In genomic region chr6:155268088-155268867, GRCh38 we compare ENCODE assay signal across 9 cellular contexts. TPM values are rescaled to one million over a fixed set of nuclear protein-coding genes. Genes with fewer than 3 reads are reported as not detected.
DNase-seq lines count a peak whose midpoint lies in the region; ATAC-seq and TF ChIP-seq lines count a peak whose summit lies in the region.
"Not testable (repeated sequence)": the region's sequence is repeated elsewhere in the genome, so short reads cannot be mapped to it uniquely, and the experiment has no call there.
"Had no signal": no experiment of that assay in that cellular context is flagged by ENCODE, and none has a peak within 500 bp of the region (broad histone marks: within the 10 kb centered on the region; RNA-seq: fewer than 3 reads in every experiment).

No MANE protein-coding gene starts in this region.

- H3K4me2 ChIP-seq in GM23248 (ENCODE audit: unreplicated experiment) = not testable (repeated sequence)

- H3K36me3 Mint-ChIP-seq in activated naive CD4-positive, alpha-beta T cell treated with anti-CD3 and anti-CD28 coated beads for 36 hours (ENCODE audit: low read depth) = peaks cover 18% of the 10 kb centered on the region

- not testable (repeated sequence) for H3K9me3 Mint-ChIP-seq in activated naive CD4-positive, alpha-beta T cell treated with anti-CD3 and anti-CD28 coated beads for 36 hours; stimulated activated naive CD8-positive, alpha-beta T cell treated with anti-CD3 and anti-CD28 coated beads, Interleukin-15, amount 100 ng/mL, for 72 hours

- H3K4me1 ChIP-seq in GM23248 (ENCODE audit: insufficient read depth) (peaks cover 19% of the 10 kb centered on the region), esophagus muscularis mucosa (peaks cover 17 to 22% (median 18%) of the 10 kb centered on the region in 4 donors)
- H3K4me1 ChIP-seq in left lung = not testable (repeated sequence)

- H3K4me3 ChIP-seq in GM23248, esophagus muscularis mucosa, left lung: not testable (repeated sequence)

- not testable (repeated sequence) for H3K27me3 Mint-ChIP-seq in activated naive CD4-positive, alpha-beta T cell treated with anti-CD3 and anti-CD28 coated beads for 36 hours (ENCODE audit: low read depth); stimulated activated naive CD8-positive, alpha-beta T cell treated with anti-CD3 and anti-CD28 coated beads, Interleukin-15, amount 100 ng/mL, for 72 hours

- H3K27ac ChIP-seq in GM23248, left lung: not testable (repeated sequence)
- peak overlapping the region in 2 of 4 donors; percentile 5 to 56 for H3K27ac ChIP-seq in esophagus muscularis mucosa (replicated peaks in 1 of 4)

- H3K27ac Mint-ChIP-seq in activated naive CD4-positive, alpha-beta T cell treated with anti-CD3 and anti-CD28 coated beads for 36 hours; stimulated activated naive CD8-positive, alpha-beta T cell treated with anti-CD3 and anti-CD28 coated beads, Interleukin-15, amount 100 ng/mL, for 72 hours: not testable (repeated sequence)

- H3K27me3 ChIP-seq in GM23248 (replicated peaks; ENCODE audit: insufficient read depth); esophagus muscularis mucosa; left lung: not testable (repeated sequence)

- H3K9me3 ChIP-seq in GM23248 (ENCODE audit: low read depth); esophagus muscularis mucosa; left lung: not testable (repeated sequence)

- 93 to 94% methylated on average over 5 of the region's 5 CpGs for WGBS in GM23248 (ENCODE audit: low coverage in 1 of 2, low lambda C conversion rate in 2 of 2, missing lambda C conversion rate in 2 of 2), 2 experiments
- 100% methylated on average over 3 of the region's 5 CpGs for WGBS in esophagus muscularis mucosa

- not testable (repeated sequence) for TF ChIP-seq EP300 in esophagus muscularis mucosa (IDR thresholded peaks at IDR 0.05)

- peak; percentile 15 for DNase-seq in Caki2 (ENCODE audit: low read depth)
- DNase-seq in GM23248 = peak; percentile 59
- peak; percentile 13 for DNase-seq in LoVo (ENCODE audit: low spot score)
- DNase-seq in RPMI8226 = peak; percentile 25
- DNase-seq in activated naive CD4-positive, alpha-beta T cell treated with anti-CD3 and anti-CD28 coated beads for 36 hours = peak; percentile 26
- DNase-seq in esophagus muscularis mucosa (ENCODE audit: extremely low spot score); left lung; stimulated activated naive CD8-positive, alpha-beta T cell treated with anti-CD3 and anti-CD28 coated beads, Interleukin-15, amount 100 ng/mL, for 72 hours: not testable (repeated sequence)

- TF ChIP-seq CTCF in esophagus muscularis mucosa (IDR thresholded peaks at IDR 0.05) (peak in 2 of 3 experiments; percentile 7 to 31), left lung (IDR thresholded peaks at IDR 0.05) (peak in 1 of 2 donors; percentile 13)

- not testable (repeated sequence) for H3K9me2 ChIP-seq in GM23248 (ENCODE audit: insufficient read depth)

- in situ Hi-C loops in Caki2 (cut with HindIII; ENCODE audit: low pct_unique_long_range_greater_than_20kb, low sequenced_read_pairs); GM23248 (cut with MboI): not testable (repeated sequence)

- H3K9ac ChIP-seq in GM23248 = not testable (repeated sequence)

- H3K4me3 Mint-ChIP-seq in activated naive CD4-positive, alpha-beta T cell treated with anti-CD3 and anti-CD28 coated beads for 36 hours; stimulated activated naive CD8-positive, alpha-beta T cell treated with anti-CD3 and anti-CD28 coated beads, Interleukin-15, amount 100 ng/mL, for 72 hours: not testable (repeated sequence)

- not testable (repeated sequence) for H3K36me3 ChIP-seq in GM23248 (ENCODE audit: low read depth); esophagus muscularis mucosa; left lung

- peak; percentile 63 for ATAC-seq in left lung
- ATAC-seq in stimulated activated naive CD8-positive, alpha-beta T cell treated with anti-CD3 and anti-CD28 coated beads, Interleukin-15, amount 100 ng/mL, for 72 hours = peak; percentile 52

- intact Hi-C loops in activated naive CD4-positive, alpha-beta T cell treated with anti-CD3 and anti-CD28 coated beads for 36 hours (cut with micrococcal nuclease) = loop anchor here (5.0 kb wide), 1 partner anchor 91 kb away; no protein-coding TSS in a partner anchor
- intact Hi-C loops in esophagus muscularis mucosa (cut with DNase I); left lung (cut with DNase I): not testable (repeated sequence)

- TF ChIP-seq POLR2A in esophagus muscularis mucosa (IDR thresholded peaks at IDR 0.05; ENCODE audit: low read depth) = not testable (repeated sequence)

- peaks cover 13% of the 10 kb centered on the region; the same call in 1 of the 2 replicates for H3F3A ChIP-seq in GM23248 (ENCODE audit: insufficient read depth)

- H3K4me1 Mint-ChIP-seq in activated naive CD4-positive, alpha-beta T cell treated with anti-CD3 and anti-CD28 coated beads for 36 hours (ENCODE audit: low read depth) = not testable (repeated sequence)
- peaks cover 13% of the 10 kb centered on the region for H3K4me1 Mint-ChIP-seq in stimulated activated naive CD8-positive, alpha-beta T cell treated with anti-CD3 and anti-CD28 coated beads, Interleukin-15, amount 100 ng/mL, for 72 hours

- H3K79me2 ChIP-seq in GM23248 (ENCODE audit: insufficient read depth) = not testable (repeated sequence)

- CTCF ChIA-PET in activated naive CD4-positive, alpha-beta T cell treated with anti-CD3 and anti-CD28 coated beads for 36 hours (lab: Charles Lee) = interaction anchor here (0.6 to 2.8 kb wide), 9 partner anchors 10 to 498 kb away, joined by 3 to 11 read pairs (median 4); no protein-coding TSS in a partner anchor

- not testable (repeated sequence) for H2AFZ ChIP-seq in GM23248

- not testable (repeated sequence) for H4K20me1 ChIP-seq in GM23248 (ENCODE audit: insufficient read depth)

RNA-seq across cellular contexts. Expression of gene CLDN20, which starts 4.5 kb away (rescaled TPM):
- not detected in 2 replicates for total RNA-seq in Caki2 (2014; rRNA removed; shearing (Covaris generic); ENCODE audit: low replicate concordance)
- not detected in 2 replicates for total RNA-seq in GM23248 (2014; rRNA removed; shearing (Covaris generic))
- polyA plus RNA-seq in GM23248 (2016; fragmentation: Nextera tagmentation; extraction: Ambion mirVana) = not detected in 2 replicates
- total RNA-seq in activated naive CD4-positive, alpha-beta T cell treated with anti-CD3 and anti-CD28 coated beads for 36 hours = not detected
- not detected for total RNA-seq in esophagus muscularis mucosa
- not detected for total RNA-seq in left lung
- total RNA-seq: sigmoid colon had no signal
- polyA plus RNA-seq: sigmoid colon had no signal

RNA-seq across cellular contexts. Expression of gene TFB1M, which starts 46.0 kb away (rescaled TPM):
- 18.6 and 21.3 TPM in 2 replicates for total RNA-seq in Caki2 (2014; rRNA removed; shearing (Covaris generic); ENCODE audit: low replicate concordance)
- total RNA-seq in GM23248 (2014; rRNA removed; shearing (Covaris generic)) = 9.0 and 14.0 TPM in 2 replicates
- polyA plus RNA-seq in GM23248 (2016; fragmentation: Nextera tagmentation; extraction: Ambion mirVana) = 13.4 and 14.0 TPM in 2 replicates
- 10 to 100 TPM; 38.7 to 45.3 TPM for total RNA-seq in activated naive CD4-positive, alpha-beta T cell treated with anti-CD3 and anti-CD28 coated beads for 36 hours
- total RNA-seq in esophagus muscularis mucosa = 10 to 100 TPM in 3 of 4 donors, 1 to 10 TPM in 1; 6.5 to 15.4 (median 12.2) TPM
- total RNA-seq in left lung = 10 to 100 TPM; 20.6 to 21.0 TPM
